In the genomic region with DNA sequence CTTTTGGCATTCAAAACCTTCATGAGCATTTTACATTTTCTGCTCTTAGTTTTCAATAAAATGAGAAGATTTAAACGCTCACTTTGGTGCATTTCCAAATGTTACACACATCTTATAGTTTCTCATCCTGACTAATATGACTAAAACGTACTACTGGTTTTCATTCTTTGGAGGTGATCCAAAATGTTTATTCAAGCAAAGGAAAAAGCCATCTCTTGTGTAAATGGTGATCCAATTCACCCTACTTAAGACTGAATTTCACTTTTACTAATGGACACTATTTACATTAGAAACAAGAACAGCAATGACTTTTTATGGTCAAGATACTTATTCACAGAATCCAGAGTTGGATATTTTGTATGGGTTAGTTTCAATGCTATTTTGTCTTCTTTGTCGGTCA, we compare ENCODE assay signal across 15 cellular contexts.
DNase-seq lines count a peak whose midpoint lies in the region; ATAC-seq and TF ChIP-seq lines count a peak whose summit lies in the region.
"Had no signal": no experiment of that assay in that cellular context is flagged by ENCODE, and none has a peak within 500 bp of the region (broad histone marks: within the 10 kb centered on the region; RNA-seq: fewer than 3 reads in every experiment).

No MANE protein-coding gene starts in this region.

- H3K27me3 ChIP-seq in osteoblast (ENCODE audit: insufficient read depth, low read length): no peaks in the 10 kb centered on the region
- H3K27me3 ChIP-seq: MG63 had no signal

- no peak overlapping the region for H2AFZ ChIP-seq in osteoblast (ENCODE audit: low read length)
- H2AFZ ChIP-seq: PC-9 had no signal

- TF ChIP-seq CTCF in osteoblast (IDR thresholded peaks at IDR 0.05; ENCODE audit: extremely low read depth, low read depth, low read length): no peak

- no peak overlapping the region for H3K4me3 ChIP-seq in osteoblast (ENCODE audit: insufficient read depth, low read length)
- H3K4me3 ChIP-seq: MG63, PC-9 had no signal

- no peak for ATAC-seq in HG03565 (IDR thresholded peaks at IDR 0.05; ENCODE audit: unreplicated experiment)

- peak overlapping the region; percentile 4 for H3K27ac ChIP-seq in osteoblast (ENCODE audit: low read depth, low read length)
- H3K27ac ChIP-seq: 22Rv1, PC-9 had no signal

- H3K9me3 ChIP-seq in osteoblast (ENCODE audit: low read depth, low read length): no peaks in the 10 kb centered on the region
- H3K9me3 ChIP-seq: MG63 had no signal

- peaks cover 18% of the 10 kb centered on the region for H3K4me1 ChIP-seq in osteoblast (ENCODE audit: insufficient read depth, low read length)

- no peaks in the 10 kb centered on the region for H4K20me1 ChIP-seq in osteoblast (ENCODE audit: insufficient read depth, low read length)

- no peaks in the 10 kb centered on the region for H3K36me3 ChIP-seq in osteoblast (ENCODE audit: insufficient read depth, low read length)

- peaks cover 2% of the 10 kb centered on the region for H3K79me2 ChIP-seq in osteoblast (ENCODE audit: insufficient read depth, low read length)

- peak; percentile 2 for DNase-seq in NCI-H1092 treated with DMSO at 0.1 percent for 48 hours (lab: John Stamatoyannopoulos, UW)
- no peak for DNase-seq in NCI-H1092 (lab: John Stamatoyannopoulos, UW)
- peak; percentile 8 for DNase-seq in NCI-H69 (lab: John Stamatoyannopoulos, UW)
- DNase-seq in dedifferentiated amniotic fluid mesenchymal stem cell (ENCODE audit: extremely low spot score): peak; percentile 65
- peak; percentile 31 for DNase-seq in osteoblast (ENCODE audit: insufficient read length, low spot score, missing footprints)
- DNase-seq in NCI-H128 (lab: John Stamatoyannopoulos, UW; ENCODE audit: unreplicated experiment): no peak
- DNase-seq in NCI-H526 (lab: John Stamatoyannopoulos, UW): no peak
- DNase-seq: activated CD4-positive, CD25-positive, alpha-beta regulatory T cell treated with anti-CD3 and anti-CD28 coated beads, Interleukin-2, amount 50 U/mL, for 72 hours; activated naive CD8-positive, alpha-beta T cell treated with anti-CD3 and anti-CD28 coated beads, Interleukin-2, amount 10 ng/mL, durations not matched to agents 7 days and 5 days; COR-L47; MG63; NCI-H2227 treated with DMSO at 0.1 percent for 48 hours; PC-9 had no signal

- H3K4me2 ChIP-seq in osteoblast (ENCODE audit: insufficient read depth, low read length): peak overlapping the region; percentile 52
- H3K4me2 ChIP-seq: PC-9 had no signal

Comparison
In these comparisons a context has a peak if more than half of its experiments do, and no peak if none do; other contexts are left out.
1. DNase-seq: peak in NCI-H1092 treated with DMSO at 0.1 percent for 48 hours (single experiment), NCI-H69 (single experiment), dedifferentiated amniotic fluid mesenchymal stem cell (single experiment) and osteoblast (single experiment); none in NCI-H1092 (single experiment), NCI-H128 (single experiment) and NCI-H526 (0 of 2).